ENCODE assay signal across 27 cellular contexts in genomic region chr11:69580529-69580928, GRCh38.
"Had no signal": no experiment of that assay in that cellular context is flagged by ENCODE, and none has a peak within 500 bp of the region (broad histone marks: within the 10 kb centered on the region; RNA-seq: fewer than 3 reads in every experiment).

No MANE protein-coding gene starts in this region.

- H3K4me2 ChIP-seq: hepatocyte had no signal

- H3K4me1 ChIP-seq: colonic mucosa, esophagus muscularis mucosa, esophagus squamous epithelium, foreskin keratinocyte, gastrocnemius medialis, gastroesophageal sphincter had no signal

- H3K27me3 ChIP-seq: colonic mucosa, esophagus muscularis mucosa, gastroesophageal sphincter, heart left ventricle, heart right ventricle, hepatocyte had no signal

- H3K27ac ChIP-seq: colonic mucosa, dorsolateral prefrontal cortex, epithelial cell of prostate, esophagus muscularis mucosa, esophagus squamous epithelium, foreskin keratinocyte, gastrocnemius medialis, gastroesophageal sphincter, heart left ventricle, heart right ventricle, hepatocyte had no signal

- H3K9me3 ChIP-seq: colonic mucosa, esophagus muscularis mucosa, esophagus squamous epithelium, gastrocnemius medialis, gastroesophageal sphincter had no signal

- H3K4me3 ChIP-seq: colonic mucosa, dorsolateral prefrontal cortex, esophagus muscularis mucosa, esophagus squamous epithelium, gastrocnemius medialis, gastroesophageal sphincter, heart left ventricle, heart right ventricle, hepatocyte had no signal

- ATAC-seq: effector memory CD8-positive, alpha-beta T cell; esophagus mucosa; foreskin keratinocyte; gastrocnemius medialis; gastroesophageal sphincter; heart left ventricle; heart right ventricle had no signal

- H2AFZ ChIP-seq: hepatocyte had no signal

- DNase-seq: colonic mucosa; cortex of kidney; dermis blood vessel endothelial cell; dorsolateral prefrontal cortex; effector CD4-positive, alpha-beta T cell; effector CD8-positive, alpha-beta T cell; effector memory CD4-positive, alpha-beta T cell; effector memory CD8-positive, alpha-beta T cell; endodermal cell; erythroblast; esophagus squamous epithelium; foreskin fibroblast; foreskin keratinocyte; foreskin melanocyte; gastrocnemius medialis; glutamatergic neuron; heart left ventricle; heart right ventricle had no signal

- H3K36me3 ChIP-seq: colonic mucosa, esophagus muscularis mucosa, esophagus squamous epithelium, gastrocnemius medialis, gastroesophageal sphincter, heart left ventricle, heart right ventricle had no signal

- H3K79me2 ChIP-seq: hepatocyte had no signal

- FAIRE-seq: colon, endometrium, endothelial cell of umbilical vein, frontal cortex had no signal
